In genomic region chr10:33955676-33956075, GRCh38 we compare ENCODE assay signal across 34 cellular contexts.
"Had no signal": no experiment of that assay in that cellular context is flagged by ENCODE, and none has a peak within 500 bp of the region (broad histone marks: within the 10 kb centered on the region; RNA-seq: fewer than 3 reads in every experiment).

No MANE protein-coding gene starts in this region.

- ATAC-seq: left colon; naive thymus-derived CD8-positive, alpha-beta T cell; stimulated activated memory B cell treated with anti-CD40 and anti-IgM and Interleukin-4, amounts not matched to agents 10 μg/mL and 1 μg/mL and 100 μg/mL, for 72 hours; stimulated activated naive CD8-positive, alpha-beta T cell treated with anti-CD3 and anti-CD28 coated beads, Interleukin-15, amount 100 ng/mL, for 72 hours had no signal

- H3K27ac Mint-ChIP-seq: activated naive CD4-positive, alpha-beta T cell treated with anti-CD3 and anti-CD28 coated beads for 36 hours; activated naive CD8-positive, alpha-beta T cell treated with anti-CD3 and anti-CD28 coated beads for 36 hours; memory B cell; naive thymus-derived CD8-positive, alpha-beta T cell; stimulated activated memory B cell treated with anti-CD40 and anti-IgM and Interleukin-4, amounts not matched to agents 10 μg/mL and 1 μg/mL and 100 μg/mL, for 72 hours; stimulated activated naive CD8-positive, alpha-beta T cell treated with anti-CD3 and anti-CD28 coated beads, Interleukin-15, amount 100 ng/mL, for 72 hours; T-helper 1 cell treated with Interleukin-12 subunit alpha and Interleukin-12 subunit beta and Interleukin-4 antibody, amounts not matched to agents 30 μg/mL and 1 μg/mL, for 36 hours; type B pancreatic cell had no signal

- H3K27me3 ChIP-seq: adrenal gland, right atrium auricular region, uterus had no signal

- H3K36me3 Mint-ChIP-seq: activated naive CD8-positive, alpha-beta T cell treated with anti-CD3 and anti-CD28 coated beads for 36 hours; memory B cell; naive thymus-derived CD8-positive, alpha-beta T cell; stimulated activated memory B cell treated with anti-CD40 and anti-IgM and Interleukin-4, amounts not matched to agents 10 μg/mL and 1 μg/mL and 100 μg/mL, for 72 hours; type B pancreatic cell had no signal

- H3K36me3 ChIP-seq: adrenal gland, esophagus squamous epithelium, right atrium auricular region, uterus had no signal

- H2AFZ ChIP-seq: parathyroid adenoma had no signal

- H3K9me3 Mint-ChIP-seq: T-helper 1 cell treated with Interleukin-12 subunit alpha and Interleukin-12 subunit beta and Interleukin-4 antibody, amounts not matched to agents 30 μg/mL and 1 μg/mL, for 36 hours had no signal

- H3K4me1 ChIP-seq: adrenal gland, esophagus squamous epithelium, parathyroid adenoma, right atrium auricular region, uterus had no signal

- H3K9ac ChIP-seq: parathyroid adenoma had no signal

- H3K4me2 ChIP-seq: smooth muscle cell had no signal

- H3K4me3 Mint-ChIP-seq: activated naive CD4-positive, alpha-beta T cell treated with anti-CD3 and anti-CD28 coated beads for 36 hours; activated naive CD8-positive, alpha-beta T cell treated with anti-CD3 and anti-CD28 coated beads for 36 hours; memory B cell; naive thymus-derived CD8-positive, alpha-beta T cell; neural crest cell; stimulated activated memory B cell treated with anti-CD40 and anti-IgM and Interleukin-4, amounts not matched to agents 10 μg/mL and 1 μg/mL and 100 μg/mL, for 72 hours; stimulated activated naive CD8-positive, alpha-beta T cell treated with anti-CD3 and anti-CD28 coated beads, Interleukin-15, amount 100 ng/mL, for 72 hours; T-helper 1 cell treated with Interleukin-12 subunit alpha and Interleukin-12 subunit beta and Interleukin-4 antibody, amounts not matched to agents 30 μg/mL and 1 μg/mL, for 36 hours; type B pancreatic cell had no signal

- H3K79me2 ChIP-seq: parathyroid adenoma had no signal

- H3K27me3 Mint-ChIP-seq: memory B cell; stimulated activated memory B cell treated with anti-CD40 and anti-IgM and Interleukin-4, amounts not matched to agents 10 μg/mL and 1 μg/mL and 100 μg/mL, for 72 hours; stimulated activated naive CD8-positive, alpha-beta T cell treated with anti-CD3 and anti-CD28 coated beads, Interleukin-15, amount 100 ng/mL, for 72 hours had no signal

- H3K9me3 ChIP-seq: adrenal gland, esophagus squamous epithelium, right atrium auricular region, uterus had no signal

- H3K4me1 Mint-ChIP-seq: activated naive CD8-positive, alpha-beta T cell treated with anti-CD3 and anti-CD28 coated beads for 36 hours; memory B cell; naive thymus-derived CD8-positive, alpha-beta T cell; neural crest cell; stimulated activated memory B cell treated with anti-CD40 and anti-IgM and Interleukin-4, amounts not matched to agents 10 μg/mL and 1 μg/mL and 100 μg/mL, for 72 hours; stimulated activated naive CD8-positive, alpha-beta T cell treated with anti-CD3 and anti-CD28 coated beads, Interleukin-15, amount 100 ng/mL, for 72 hours had no signal

- DNase-seq: activated CD4-positive, alpha-beta T cell treated with anti-CD3 and anti-CD28 coated beads for 4 hours; activated CD4-positive, alpha-beta T cell treated with anti-CD3 and anti-CD28 coated beads, Interleukin-2, amount 50 U/mL, for 4 hours; activated effector memory CD4-positive, alpha-beta T cell treated with anti-CD3 and anti-CD28 coated beads, Interleukin-2, amount 50 U/mL, for 16 hours; activated naive CD4-positive, alpha-beta T cell treated with anti-CD3 and anti-CD28 coated beads for 36 hours; activated naive CD8-positive, alpha-beta T cell treated with anti-CD3 and anti-CD28 coated beads for 36 hours; adrenal gland; aorta; dermis blood vessel endothelial cell; effector CD4-positive, alpha-beta T cell; esophagus squamous epithelium; foreskin melanocyte; islet precursor cell; left colon; naive thymus-derived CD8-positive, alpha-beta T cell; nucleus accumbens; stimulated activated CD4-positive, alpha-beta T cell treated with anti-CD3 and anti-CD28 coated beads, Interleukin-1b, Interleukin-23, amount 100 ng/mL, for 48 hours; stimulated activated CD4-positive, alpha-beta T cell treated with anti-CD3 and anti-CD28 coated beads, Interleukin-4, amount 100 ng/mL, for 4 hours; stimulated activated CD8-positive, alpha-beta memory T cell treated with anti-CD3 and anti-CD28 coated beads, Interleukin-4, amount 100 ng/mL, for 48 hours; stimulated activated naive CD8-positive, alpha-beta T cell treated with anti-CD3 and anti-CD28 coated beads, Interleukin-15, amount 100 ng/mL, for 72 hours; substantia nigra; T-helper 9 cell; uterus had no signal

- H3K4me3 ChIP-seq: adrenal gland, esophagus squamous epithelium, right atrium auricular region, smooth muscle cell, uterus had no signal

- FAIRE-seq: bronchial epithelial cell, colon, TTC549 had no signal

- H3K27ac ChIP-seq: adrenal gland, esophagus squamous epithelium, parathyroid adenoma, right atrium auricular region, uterus, VCaP had no signal
